32 cellular contexts compared by ENCODE assay signal in the genomic region with DNA sequence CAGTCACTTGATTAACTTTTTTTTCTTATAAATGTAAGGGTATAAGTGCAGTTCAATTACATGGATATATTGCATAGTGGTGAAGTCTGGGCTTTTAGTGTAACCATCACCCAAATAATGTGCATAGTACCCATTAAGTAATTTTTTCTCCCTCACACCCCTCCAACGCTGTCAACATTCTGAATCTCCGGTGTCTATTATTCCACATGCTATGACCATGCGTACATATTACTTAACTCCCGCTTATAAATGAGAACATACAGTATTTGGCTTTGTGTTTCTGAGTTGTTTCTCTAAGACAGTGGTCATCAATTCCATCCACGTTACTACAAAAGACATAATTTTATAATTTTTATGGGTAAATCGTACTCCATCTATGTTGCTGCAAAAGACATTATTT.
"Had no signal": no experiment of that assay in that cellular context is flagged by ENCODE, and none has a peak within 500 bp of the region (broad histone marks: within the 10 kb centered on the region; RNA-seq: fewer than 3 reads in every experiment).

No MANE protein-coding gene starts in this region.

- H3K36me3 Mint-ChIP-seq: activated naive CD4-positive, alpha-beta T cell treated with anti-CD3 and anti-CD28 coated beads, Interleukin-2, amount 50 U/mL, for 24 hours; activated naive CD8-positive, alpha-beta T cell treated with anti-CD3 and anti-CD28 coated beads for 36 hours had no signal

- H3K9me3 ChIP-seq: adrenal gland, body of pancreas, colonic mucosa had no signal

- ATAC-seq: activated CD4-positive, CD25-positive, alpha-beta regulatory T cell treated with anti-CD3 and anti-CD28 coated beads, Interleukin-2, amount 50 U/mL, for 24 hours; activated CD8-positive, alpha-beta T cell treated with anti-CD3 and anti-CD28 coated beads for 36 hours; activated naive CD8-positive, alpha-beta T cell treated with anti-CD3 and anti-CD28 coated beads, Interleukin-2, amount 50 U/mL, for 24 hours; activated T-cell treated with anti-CD3 and anti-CD28 coated beads, Interleukin-2, amount 50 U/mL, for 4 hours; activated T-helper 17 cell treated with anti-CD3 and anti-CD28 coated beads, Interleukin-2, amount 50 U/mL, for 72 hours; body of pancreas; esophagus mucosa; T-helper 17 cell had no signal

- H3K27me3 Mint-ChIP-seq: activated B cell treated with CpG ODN at 0.5 μM for 24 hours; activated CD8-positive, alpha-beta T cell treated with anti-CD3 and anti-CD28 coated beads for 36 hours; activated naive CD4-positive, alpha-beta T cell treated with anti-CD3 and anti-CD28 coated beads, Interleukin-2, amount 50 U/mL, for 24 hours; activated naive CD8-positive, alpha-beta T cell treated with anti-CD3 and anti-CD28 coated beads for 36 hours; activated naive CD8-positive, alpha-beta T cell treated with anti-CD3 and anti-CD28 coated beads, Interleukin-2, amount 50 U/mL, for 24 hours; activated T-helper 17 cell treated with anti-CD3 and anti-CD28 coated beads, Interleukin-2, amount 50 U/mL, for 72 hours; T-helper 17 cell had no signal

- H3K27ac ChIP-seq: adrenal gland, body of pancreas, colonic mucosa, WERI-Rb-1 had no signal

- FAIRE-seq: endometrium, frontal cortex had no signal

- H3K4me3 ChIP-seq: adrenal gland, body of pancreas, colonic mucosa had no signal

- H3K4me1 ChIP-seq: adrenal gland, body of pancreas, colonic mucosa had no signal

- H3K4me1 Mint-ChIP-seq: activated B cell treated with CpG ODN at 0.5 μM for 24 hours; activated naive CD4-positive, alpha-beta T cell treated with anti-CD3 and anti-CD28 coated beads, Interleukin-2, amount 50 U/mL, for 24 hours; activated naive CD8-positive, alpha-beta T cell treated with anti-CD3 and anti-CD28 coated beads for 36 hours; activated naive CD8-positive, alpha-beta T cell treated with anti-CD3 and anti-CD28 coated beads, Interleukin-2, amount 50 U/mL, for 24 hours; activated T-helper 17 cell treated with anti-CD3 and anti-CD28 coated beads, Interleukin-2, amount 50 U/mL, for 72 hours; T-helper 17 cell had no signal

- H3K4me3 Mint-ChIP-seq: activated B cell treated with CpG ODN at 0.5 μM for 24 hours; activated CD8-positive, alpha-beta T cell treated with anti-CD3 and anti-CD28 coated beads for 36 hours; activated naive CD4-positive, alpha-beta T cell treated with anti-CD3 and anti-CD28 coated beads, Interleukin-2, amount 50 U/mL, for 24 hours; activated naive CD8-positive, alpha-beta T cell treated with anti-CD3 and anti-CD28 coated beads for 36 hours; activated naive CD8-positive, alpha-beta T cell treated with anti-CD3 and anti-CD28 coated beads, Interleukin-2, amount 50 U/mL, for 24 hours; activated T-cell treated with anti-CD3 and anti-CD28 coated beads, Interleukin-2, amount 50 U/mL, for 4 hours; activated T-helper 17 cell treated with anti-CD3 and anti-CD28 coated beads, Interleukin-2, amount 50 U/mL, for 72 hours; T-helper 17 cell; T-helper 2 cell treated with Interferon-gamma antibody and Interleukin-4, amounts not matched to agents 5 μg/mL and 100 μg/mL, for 36 hours had no signal

- H3K27me3 ChIP-seq: adrenal gland, body of pancreas, colonic mucosa had no signal

- H3K27ac Mint-ChIP-seq: activated B cell treated with CpG ODN at 0.5 μM for 24 hours; activated CD8-positive, alpha-beta T cell treated with anti-CD3 and anti-CD28 coated beads for 36 hours; activated naive CD4-positive, alpha-beta T cell treated with anti-CD3 and anti-CD28 coated beads, Interleukin-2, amount 50 U/mL, for 24 hours; activated naive CD8-positive, alpha-beta T cell treated with anti-CD3 and anti-CD28 coated beads for 36 hours; activated naive CD8-positive, alpha-beta T cell treated with anti-CD3 and anti-CD28 coated beads, Interleukin-2, amount 50 U/mL, for 24 hours; activated T-helper 17 cell treated with anti-CD3 and anti-CD28 coated beads, Interleukin-2, amount 50 U/mL, for 72 hours; T-helper 17 cell; T-helper 2 cell treated with Interferon-gamma antibody and Interleukin-4, amounts not matched to agents 5 μg/mL and 100 μg/mL, for 36 hours had no signal

- DNase-seq: activated B cell treated with CpG ODN at 0.5 μM for 24 hours; activated CD4-positive, alpha-beta T cell treated with anti-CD3 and anti-CD28 coated beads for 48 hours; activated CD4-positive, alpha-beta T cell treated with anti-CD3 and anti-CD28 coated beads, Interleukin-2, amount 50 U/mL, for 1 hour; activated CD4-positive, alpha-beta T cell treated with anti-CD3 and anti-CD28 coated beads, Interleukin-2, amount 50 U/mL, for 48 hours; activated CD8-positive, alpha-beta memory T cell treated with anti-CD3 and anti-CD28 coated beads for 24 hours; activated CD8-positive, alpha-beta T cell treated with anti-CD3 and anti-CD28 coated beads for 36 hours; activated effector memory CD4-positive, alpha-beta T cell treated with Interleukin-2 at 50 U/mL for 16 hours; activated gamma-delta T cell treated with Interleukin-2 at 50 U/mL for 16 hours; activated naive CD4-positive, alpha-beta T cell treated with Interleukin-2 at 50 U/mL for 16 hours; activated naive CD8-positive, alpha-beta T cell treated with anti-CD3 and anti-CD28 coated beads for 36 hours; activated naive CD8-positive, alpha-beta T cell treated with anti-CD3 and anti-CD28 coated beads, Interleukin-2, amount 50 U/mL, for 24 hours; activated T-cell treated with anti-CD3 and anti-CD28 coated beads, Interleukin-2, amount 50 U/mL, for 4 hours; adrenal gland; amygdala; aorta; body of pancreas; central memory CD4-positive, alpha-beta T cell; cerebellar nuclear complex; colonic mucosa; effector CD8-positive, alpha-beta T cell; foreskin fibroblast; head of caudate nucleus; T-helper 17 cell; T1000; WERI-Rb-1 had no signal

- H3K36me3 ChIP-seq: adrenal gland, colonic mucosa, WERI-Rb-1 had no signal
